Comparison of ENCODE assay signal across 20 cellular contexts in the genomic region with DNA sequence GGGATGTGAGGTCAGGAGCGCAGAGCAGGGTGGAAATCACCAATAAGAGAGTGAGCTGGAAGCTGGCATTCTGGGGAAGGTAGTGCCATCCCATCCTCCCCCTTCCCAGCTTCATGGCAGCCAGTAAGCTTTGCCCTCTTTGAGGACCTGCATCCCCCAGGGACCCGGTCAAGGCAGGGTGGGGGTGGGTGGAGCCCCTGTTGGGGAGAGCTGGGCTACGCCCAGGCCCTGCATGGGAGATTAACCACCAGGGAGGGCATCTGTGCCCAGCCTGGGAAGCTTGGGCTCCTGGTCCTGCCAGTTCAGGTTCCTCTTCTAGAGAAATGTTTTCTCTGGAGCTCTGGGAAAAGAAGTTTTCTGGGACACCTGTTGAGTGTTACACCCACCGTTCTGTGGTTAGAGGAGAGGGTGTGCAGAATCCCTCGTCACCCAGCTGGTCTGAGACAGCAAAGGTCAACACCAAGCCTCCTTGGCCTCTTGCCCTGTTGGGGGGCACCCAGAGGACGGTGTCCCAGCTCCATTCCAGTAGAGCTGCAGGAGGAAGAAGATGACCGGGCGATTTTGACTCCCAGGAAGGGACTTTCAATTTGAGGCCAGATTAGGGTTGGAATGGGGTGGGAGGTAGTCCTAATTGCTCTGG. TPM values are rescaled to one million over a fixed set of nuclear protein-coding genes. Genes with fewer than 3 reads are reported as not detected.
"Had no signal": no experiment of that assay in that cellular context is flagged by ENCODE, and none has a peak within 500 bp of the region (broad histone marks: within the 10 kb centered on the region; RNA-seq: fewer than 3 reads in every experiment).

No MANE protein-coding gene starts in this region.

- H3K9me3 ChIP-seq: heart right ventricle, sigmoid colon, thyroid gland had no signal

- H3K27me3 ChIP-seq: cardiac muscle cell, heart right ventricle, sigmoid colon, thyroid gland had no signal

- H3K4me1 ChIP-seq: sigmoid colon had no signal

- H3K36me3 Mint-ChIP-seq: naive thymus-derived CD4-positive, alpha-beta T cell had no signal

- H3K27ac Mint-ChIP-seq: activated CD4-positive, alpha-beta memory T cell treated with anti-CD3 and anti-CD28 coated beads, Interleukin-2, amount 10 ng/mL, durations not matched to agents 7 days and 5 days; activated naive CD8-positive, alpha-beta T cell treated with anti-CD3 and anti-CD28 coated beads, Interleukin-2, amount 50 U/mL, for 24 hours; naive thymus-derived CD4-positive, alpha-beta T cell; T-helper 1 cell treated with Interleukin-12 subunit alpha and Interleukin-12 subunit beta and Interleukin-4 antibody, amounts not matched to agents 30 μg/mL and 1 μg/mL, for 36 hours had no signal

- H3K27me3 Mint-ChIP-seq: activated CD4-positive, alpha-beta memory T cell treated with anti-CD3 and anti-CD28 coated beads, Interleukin-2, amount 10 ng/mL, durations not matched to agents 7 days and 5 days; activated naive CD8-positive, alpha-beta T cell treated with anti-CD3 and anti-CD28 coated beads, Interleukin-2, amount 50 U/mL, for 24 hours; naive thymus-derived CD4-positive, alpha-beta T cell had no signal

- H3K4me3 ChIP-seq: cardiac muscle cell, heart right ventricle, lung, sigmoid colon, smooth muscle cell, thyroid gland had no signal

- H3K36me3 ChIP-seq: cardiac muscle cell, heart right ventricle, sigmoid colon, thyroid gland had no signal

- ATAC-seq: activated naive CD8-positive, alpha-beta T cell treated with anti-CD3 and anti-CD28 coated beads, Interleukin-2, amount 50 U/mL, for 24 hours; naive thymus-derived CD4-positive, alpha-beta T cell had no signal

- H3K9me3 Mint-ChIP-seq: activated CD4-positive, alpha-beta memory T cell treated with anti-CD3 and anti-CD28 coated beads, Interleukin-2, amount 10 ng/mL, durations not matched to agents 7 days and 5 days; activated naive CD8-positive, alpha-beta T cell treated with anti-CD3 and anti-CD28 coated beads, Interleukin-2, amount 50 U/mL, for 24 hours; naive thymus-derived CD4-positive, alpha-beta T cell; neural crest cell; T-helper 1 cell treated with Interleukin-12 subunit alpha and Interleukin-12 subunit beta and Interleukin-4 antibody, amounts not matched to agents 30 μg/mL and 1 μg/mL, for 36 hours had no signal

- H3K4me3 Mint-ChIP-seq: activated CD4-positive, alpha-beta memory T cell treated with anti-CD3 and anti-CD28 coated beads, Interleukin-2, amount 10 ng/mL, durations not matched to agents 7 days and 5 days; activated naive CD8-positive, alpha-beta T cell treated with anti-CD3 and anti-CD28 coated beads, Interleukin-2, amount 50 U/mL, for 24 hours; naive thymus-derived CD4-positive, alpha-beta T cell; neural crest cell; T-helper 1 cell treated with Interleukin-12 subunit alpha and Interleukin-12 subunit beta and Interleukin-4 antibody, amounts not matched to agents 30 μg/mL and 1 μg/mL, for 36 hours had no signal

- DNase-seq: activated CD4-positive, alpha-beta memory T cell treated with anti-CD3 and anti-CD28 coated beads, Interleukin-2, amount 10 ng/mL, durations not matched to agents 7 days and 5 days; activated CD4-positive, alpha-beta T cell treated with anti-CD3 and anti-CD28 coated beads for 48 hours; activated gamma-delta T cell; activated naive CD4-positive, alpha-beta T cell treated with anti-CD3 and anti-CD28 coated beads, Interleukin-2, amount 50 U/mL, for 16 hours; activated naive CD8-positive, alpha-beta T cell treated with anti-CD3 and anti-CD28 coated beads, Interleukin-2, amount 50 U/mL, for 24 hours; activated T-cell treated with anti-CD3 and anti-CD28 coated beads, Interleukin-2, amount 50 U/mL, for 48 hours; heart right ventricle; kidney; naive thymus-derived CD4-positive, alpha-beta T cell; retina; sigmoid colon; stimulated activated CD4-positive, alpha-beta T cell treated with anti-CD3 and anti-CD28 coated beads, Interleukin-4, amount 100 ng/mL, for 1 hour; stimulated activated naive CD4-positive, alpha-beta T cell treated with Interleukin-2 at 50 U/mL for 16 hours; thyroid gland had no signal

- H3K27ac ChIP-seq: cardiac muscle cell, heart right ventricle, sigmoid colon had no signal

- H3K4me2 ChIP-seq: smooth muscle cell had no signal

RNA-seq across cellular contexts. Expression of a gene that starts 30.1 kb away (rescaled TPM):
- total RNA-seq: epithelial cell of proximal tubule had no signal
